In the genomic region with DNA sequence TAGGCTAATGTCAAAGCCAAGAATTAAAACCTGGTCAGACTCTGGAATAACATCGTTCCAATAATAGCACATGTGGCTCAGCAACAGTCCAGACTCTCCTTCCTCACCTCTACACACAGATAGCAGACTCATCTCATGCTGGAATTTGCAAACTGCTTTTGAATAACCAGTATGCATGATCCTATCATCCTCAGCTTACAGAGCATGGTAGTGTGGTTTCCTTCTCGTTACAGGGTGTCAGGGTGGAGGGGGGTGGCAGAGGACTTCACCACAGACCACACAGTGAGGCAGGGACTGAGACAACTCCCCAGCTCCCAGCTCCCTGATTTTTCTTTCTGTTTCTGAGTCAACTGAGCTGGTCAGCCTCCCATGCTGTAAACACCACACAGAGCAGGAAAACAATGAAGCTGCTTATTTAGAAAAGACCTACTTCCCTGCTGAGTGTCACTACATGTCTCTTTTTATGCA, we compare ENCODE assay signal across 12 cellular contexts.
DNase-seq lines count a peak whose midpoint lies in the region; ATAC-seq, FAIRE-seq and TF ChIP-seq lines count a peak whose summit lies in the region.
"Had no signal": no experiment of that assay in that cellular context is flagged by ENCODE, and none has a peak within 500 bp of the region (broad histone marks: within the 10 kb centered on the region; RNA-seq: fewer than 3 reads in every experiment).

No MANE protein-coding gene starts in this region.

- H3K36me3 ChIP-seq in GM23248 (ENCODE audit: low read depth), result no peaks in the 10 kb centered on the region
- H3K36me3 ChIP-seq in endothelial cell of umbilical vein (ENCODE audit: control insufficient read depth in 2 of 2, extremely low read depth in 1 of 2, insufficient read depth in 2 of 2, low read length in 2 of 2), result no peaks in the 10 kb centered on the region
- H3K36me3 ChIP-seq: gastroesophageal sphincter, lower lobe of right lung had no signal

- H2AFZ ChIP-seq in GM23248 (peak overlapping the region; percentile 66), endothelial cell of umbilical vein (ENCODE audit: low read depth, low read length) (peak overlapping the region; percentile 42)

- intact Hi-C loops in endothelial cell of umbilical vein (cut with micrococcal nuclease), result no loop called here
- intact Hi-C loops in activated naive CD4-positive, alpha-beta T cell treated with anti-CD3 and anti-CD28 coated beads for 36 hours (cut with micrococcal nuclease), result no loop called here

- H3K4me3 Mint-ChIP-seq in osteocyte (ENCODE audit: unreplicated experiment), result no peak overlapping the region
- H3K4me3 Mint-ChIP-seq in activated naive CD4-positive, alpha-beta T cell treated with anti-CD3 and anti-CD28 coated beads for 36 hours, result no peak overlapping the region

- H3K4me2 ChIP-seq in GM23248 (ENCODE audit: unreplicated experiment) (no peak overlapping the region), endothelial cell of umbilical vein (ENCODE audit: insufficient read depth, low read length) (no peak overlapping the region)

- no peaks in the 10 kb centered on the region for H3K9me2 ChIP-seq in GM23248 (ENCODE audit: insufficient read depth)

- H3K9ac ChIP-seq in GM23248, result no peak overlapping the region
- no peak overlapping the region for H3K9ac ChIP-seq in endothelial cell of umbilical vein (replicated peaks; ENCODE audit: extremely low read depth, insufficient read depth, low read length)

- H3K4me3 ChIP-seq in GM23248, result no peak overlapping the region
- no peak overlapping the region for H3K4me3 ChIP-seq in endothelial cell of umbilical vein (replicated peaks in 1 of 3; ENCODE audit: insufficient read depth in 1 of 3, low read depth in 1 of 3, low read length in 3 of 3)
- H3K4me3 ChIP-seq: gastroesophageal sphincter, lower lobe of right lung had no signal

- no peaks in the 10 kb centered on the region for H3K9me3 Mint-ChIP-seq in osteocyte (ENCODE audit: unreplicated experiment)
- no peaks in the 10 kb centered on the region for H3K9me3 Mint-ChIP-seq in activated naive CD4-positive, alpha-beta T cell treated with anti-CD3 and anti-CD28 coated beads for 36 hours

- H3K9me1 ChIP-seq in endothelial cell of umbilical vein (replicated peaks; ENCODE audit: control insufficient read depth, extremely low read depth, insufficient read depth, low read length), result no peaks in the 10 kb centered on the region

- H4K20me1 ChIP-seq in GM23248 (ENCODE audit: insufficient read depth) (no peaks in the 10 kb centered on the region), endothelial cell of umbilical vein (replicated peaks; ENCODE audit: control insufficient read depth, extremely low read depth, insufficient read depth, low read length) (no peaks in the 10 kb centered on the region)

- H3K9me3 ChIP-seq in GM23248 (ENCODE audit: low read depth), result no peaks in the 10 kb centered on the region
- H3K9me3 ChIP-seq in endothelial cell of umbilical vein (replicated peaks; ENCODE audit: control insufficient read depth, insufficient read depth, low read length), result no peaks in the 10 kb centered on the region
- H3K9me3 ChIP-seq: gastroesophageal sphincter, lower lobe of right lung had no signal

- H3F3A ChIP-seq in GM23248 (ENCODE audit: insufficient read depth), result peaks cover 3% of the 10 kb centered on the region; the same call in 1 of the 2 replicates

- in situ Hi-C loops in GM23248 (cut with MboI), result no loop called here

- dilution Hi-C loops in endothelial cell of umbilical vein (cut with MboI; ENCODE audit: extremely low pct_ligation_motif_present, low sequenced_read_pairs), result no loop called here

- H3K79me2 ChIP-seq in GM23248 (ENCODE audit: insufficient read depth) (no peaks in the 10 kb centered on the region), endothelial cell of umbilical vein (ENCODE audit: control insufficient read depth, insufficient read depth, low read length) (no peaks in the 10 kb centered on the region)

- no peak for FAIRE-seq in endothelial cell of umbilical vein (lab: Jason Lieb, UNC)
- FAIRE-seq: D721Med, TTC549 had no signal

- ATAC-seq in GM18858 (IDR thresholded peaks at IDR 0.05; ENCODE audit: unreplicated experiment), result no peak
- no peak for ATAC-seq in GM21737 (IDR thresholded peaks at IDR 0.05; ENCODE audit: unreplicated experiment)
- ATAC-seq: gastroesophageal sphincter, lower lobe of right lung had no signal

- BruUV-seq in endothelial cell of umbilical vein (replicated peaks; lab: Mats Ljungman, UMichigan), result no TSS peak

- CTCF ChIA-PET in endothelial cell of umbilical vein (lab: Charles Lee), result interaction anchor here (0.6 to 1.0 kb wide), 2 partner anchors 9 to 41 kb away, joined by 3 read pairs; no protein-coding TSS in a partner anchor
- CTCF ChIA-PET in activated naive CD4-positive, alpha-beta T cell treated with anti-CD3 and anti-CD28 coated beads for 36 hours (lab: Charles Lee), result interaction anchor here (1.4 kb wide), 1 partner anchor 43 kb away, joined by 6 read pairs; no protein-coding TSS in a partner anchor

- H3K27ac Mint-ChIP-seq in osteocyte (ENCODE audit: unreplicated experiment), result peak overlapping the region; percentile 40
- no peak overlapping the region for H3K27ac Mint-ChIP-seq in activated naive CD4-positive, alpha-beta T cell treated with anti-CD3 and anti-CD28 coated beads for 36 hours

- peaks cover 57% of the 10 kb centered on the region for H3K4me1 Mint-ChIP-seq in osteocyte (ENCODE audit: unreplicated experiment)
- no peaks in the 10 kb centered on the region for H3K4me1 Mint-ChIP-seq in activated naive CD4-positive, alpha-beta T cell treated with anti-CD3 and anti-CD28 coated beads for 36 hours (ENCODE audit: low read depth)

- H3K4me1 ChIP-seq in GM23248 (ENCODE audit: insufficient read depth) (peaks cover 5% of the 10 kb centered on the region; the same call in 1 of the 2 replicates), endothelial cell of umbilical vein (ENCODE audit: control insufficient read depth, extremely low read depth, insufficient read depth, low read length) (no peaks in the 10 kb centered on the region)
- H3K4me1 ChIP-seq: gastroesophageal sphincter had no signal

- no peaks in the 10 kb centered on the region for H3K36me3 Mint-ChIP-seq in osteocyte (ENCODE audit: unreplicated experiment)
- H3K36me3 Mint-ChIP-seq in activated naive CD4-positive, alpha-beta T cell treated with anti-CD3 and anti-CD28 coated beads for 36 hours (ENCODE audit: low read depth), result no peaks in the 10 kb centered on the region

- DNase-seq in GM23248 (peak; percentile 58), OCI-M1 (lab: John Stamatoyannopoulos, UW) (peak; percentile 81), endothelial cell of umbilical vein (ENCODE audit: low read depth, low spot score) (no peak), osteocyte (ENCODE audit: extremely low spot score, unreplicated experiment) (no peak), T1000 (lab: John Stamatoyannopoulos, UW) (no peak)
- no peak for DNase-seq in activated naive CD4-positive, alpha-beta T cell treated with anti-CD3 and anti-CD28 coated beads for 36 hours
- DNase-seq: lower lobe of right lung had no signal

- WGBS in GM23248 (ENCODE audit: low coverage in 1 of 2, low lambda C conversion rate in 2 of 2, missing lambda C conversion rate in 2 of 2), 2 experiments, result 15 to 39% methylated on average over 2 of the region's 2 CpGs

- H3K27me3 ChIP-seq in GM23248 (replicated peaks; ENCODE audit: insufficient read depth) (no peaks in the 10 kb centered on the region), endothelial cell of umbilical vein (ENCODE audit: control insufficient read depth in 2 of 2, insufficient read depth in 2 of 2, low read length in 2 of 2) (no peaks in the 10 kb centered on the region)

- H3K27ac ChIP-seq in GM23248, result no peak overlapping the region
- no peak overlapping the region for H3K27ac ChIP-seq in endothelial cell of umbilical vein (ENCODE audit: insufficient read depth, low read depth, low read length)
- H3K27ac ChIP-seq: gastroesophageal sphincter, lower lobe of right lung had no signal

- no peak for TF ChIP-seq POLR2A in endothelial cell of umbilical vein (IDR thresholded peaks at IDR 0.05; ENCODE audit: low read depth, low read length)

- no peak for TF ChIP-seq CTCF in endothelial cell of umbilical vein (IDR thresholded peaks at IDR 0.05; ENCODE audit: extremely low read depth in 1 of 2, insufficient read depth in 1 of 2, low read depth in 1 of 2, low read length in 2 of 2)
- TF ChIP-seq CTCF in osteocyte (IDR thresholded peaks at IDR 0.05), result no peak

- H3K27me3 Mint-ChIP-seq in osteocyte (ENCODE audit: unreplicated experiment), result no peaks in the 10 kb centered on the region
- H3K27me3 Mint-ChIP-seq in activated naive CD4-positive, alpha-beta T cell treated with anti-CD3 and anti-CD28 coated beads for 36 hours (ENCODE audit: low read depth), result peaks cover 3% of the 10 kb centered on the region

- POLR2A ChIA-PET in endothelial cell of umbilical vein (lab: Charles Lee), result no interaction called here

TF ChIP-seq in endothelial cell of umbilical vein, 7 proteins besides CTCF, POLR2A, EP300 and RAD21:
- no peak for TF ChIP-seq MYC (IDR thresholded peaks at IDR 0.05; ENCODE audit: low read depth, low read length)
- TF ChIP-seq POLR2AphosphoS5 (IDR thresholded peaks at IDR 0.05; ENCODE audit: insufficient read depth, low read depth, low read length), result no peak
- no peak for TF ChIP-seq GATA2 (IDR thresholded peaks at IDR 0.05; ENCODE audit: insufficient read depth, insufficient read length, low read depth, low read length)
- no peak for TF ChIP-seq JUN (IDR thresholded peaks at IDR 0.05; ENCODE audit: borderline replicate concordance, insufficient read depth, insufficient read length, low read depth)
- no peak for TF ChIP-seq EZH2 (IDR thresholded peaks at IDR 0.05; ENCODE audit: borderline replicate concordance, low read depth, low read length, severe bottlenecking)
- TF ChIP-seq FOS (IDR thresholded peaks at IDR 0.05; ENCODE audit: borderline replicate concordance, insufficient read depth, low read length), result no peak
- TF ChIP-seq MAX (IDR thresholded peaks at IDR 0.05; ENCODE audit: insufficient read depth, insufficient read length), result no peak

Comparison
In these comparisons a context has a peak if more than half of its experiments do, and no peak if none do; other contexts are left out.
1. DNase-seq: peak in GM23248 (single experiment) and OCI-M1 (single experiment); none in endothelial cell of umbilical vein (single experiment), osteocyte (single experiment), activated naive CD4-positive, alpha-beta T cell treated with anti-CD3 and anti-CD28 coated beads for 36 hours (single experiment) and T1000 (single experiment).